In the genomic region with DNA sequence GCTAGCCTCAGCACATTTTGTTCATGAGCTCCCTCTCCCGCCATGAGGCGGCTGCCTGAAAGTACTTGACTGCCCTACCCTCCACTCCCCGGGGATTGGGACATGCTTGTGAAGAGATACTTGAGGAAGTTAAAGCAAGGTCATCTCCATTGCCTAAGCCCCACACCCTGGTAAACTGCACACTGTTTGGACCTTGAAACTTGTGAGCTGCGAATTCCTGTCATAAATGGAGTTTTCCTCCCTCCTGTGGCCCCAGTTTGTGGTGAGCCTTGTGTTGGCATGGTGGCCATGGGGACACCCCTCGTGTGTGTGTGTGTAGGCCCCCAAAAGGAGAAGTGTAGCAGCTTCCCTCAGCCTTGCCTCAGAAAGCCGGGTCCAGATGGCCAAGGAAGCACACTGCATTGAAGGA, we compare ENCODE assay signal across 11 cellular contexts.
A peak's percentile ranks its signal among the peaks of the same experiment; 100 is the strongest.
DNase-seq lines count a peak whose midpoint lies in the region; ATAC-seq, FAIRE-seq and TF ChIP-seq lines count a peak whose summit lies in the region.
"Had no signal": no experiment of that assay in that cellular context is flagged by ENCODE, and none has a peak within 500 bp of the region (broad histone marks: within the 10 kb centered on the region; RNA-seq: fewer than 3 reads in every experiment).

No MANE protein-coding gene starts in this region.

- no peaks in the 10 kb centered on the region for H3K27me3 ChIP-seq in astrocyte (ENCODE audit: insufficient read depth, low read length)
- no peaks in the 10 kb centered on the region for H3K27me3 ChIP-seq in left lung
- no peaks in the 10 kb centered on the region for H3K27me3 ChIP-seq in small intestine (ENCODE audit: control insufficient read depth in 2 of 2, insufficient read depth in 2 of 2, low read length in 2 of 2)

- H3K4me1 ChIP-seq in astrocyte (ENCODE audit: insufficient read depth, low read length) (peaks cover 37% of the 10 kb centered on the region), left lung (peaks cover 40 to 81% of the 10 kb centered on the region in 2 donors), small intestine (ENCODE audit: control insufficient read depth in 2 of 2, insufficient read depth in 1 of 2, low read depth in 1 of 2, low read length in 1 of 2) (peaks cover 0 to 14% of the 10 kb centered on the region in 2 donors)

- peak overlapping the region; percentile 28 for H3K4me2 ChIP-seq in astrocyte (ENCODE audit: low read length)

- H3K9me3 ChIP-seq in astrocyte (ENCODE audit: insufficient read depth, low read depth, low read length) (no peaks in the 10 kb centered on the region), left lung (no peaks in the 10 kb centered on the region), small intestine (ENCODE audit: control insufficient read depth, low read depth) (no peaks in the 10 kb centered on the region)

- peak overlapping the region; percentile 20 for H3K27ac Mint-ChIP-seq in astrocyte (ENCODE audit: unreplicated experiment)
- H3K27ac Mint-ChIP-seq in natural killer cell treated with Interleukin-12 subunit alpha and Interleukin-12 subunit beta and Interleukin-15 and Interleukin-18, amount 100 ng/mL, for 72 hours: no peak overlapping the region

- no peaks in the 10 kb centered on the region for H4K20me1 ChIP-seq in astrocyte (ENCODE audit: insufficient read depth, low read length)

- no peak overlapping the region for H3K9ac ChIP-seq in astrocyte (ENCODE audit: low read length)

- H3K4me3 ChIP-seq in astrocyte (ENCODE audit: insufficient read depth, low read depth, low read length) (no peak overlapping the region), left lung (no peak overlapping the region), small intestine (ENCODE audit: low read depth in 1 of 2, low read length in 2 of 2) (no peak overlapping the region)

- no peaks in the 10 kb centered on the region for H3K79me2 ChIP-seq in astrocyte (ENCODE audit: insufficient read depth, low read length)

- H3K27me3 Mint-ChIP-seq in astrocyte (ENCODE audit: low read depth, unreplicated experiment): peaks cover 3% of the 10 kb centered on the region
- no peaks in the 10 kb centered on the region for H3K27me3 Mint-ChIP-seq in natural killer cell treated with Interleukin-12 subunit alpha and Interleukin-12 subunit beta and Interleukin-15 and Interleukin-18, amount 100 ng/mL, for 72 hours

- no peaks in the 10 kb centered on the region for H3K36me3 Mint-ChIP-seq in astrocyte (ENCODE audit: low read depth, unreplicated experiment)
- no peaks in the 10 kb centered on the region for H3K36me3 Mint-ChIP-seq in natural killer cell treated with Interleukin-12 subunit alpha and Interleukin-12 subunit beta and Interleukin-15 and Interleukin-18, amount 100 ng/mL, for 72 hours

- H3K9me3 Mint-ChIP-seq in astrocyte (ENCODE audit: unreplicated experiment): no peaks in the 10 kb centered on the region
- peaks cover 3% of the 10 kb centered on the region for H3K9me3 Mint-ChIP-seq in natural killer cell treated with Interleukin-12 subunit alpha and Interleukin-12 subunit beta and Interleukin-15 and Interleukin-18, amount 100 ng/mL, for 72 hours

- no peak overlapping the region for H3K4me3 Mint-ChIP-seq in astrocyte (ENCODE audit: unreplicated experiment)
- H3K4me3 Mint-ChIP-seq in natural killer cell treated with Interleukin-12 subunit alpha and Interleukin-12 subunit beta and Interleukin-15 and Interleukin-18, amount 100 ng/mL, for 72 hours: no peak overlapping the region

- H2AFZ ChIP-seq in astrocyte (ENCODE audit: low read depth, low read length): peak overlapping the region; percentile 6

- H3K4me1 Mint-ChIP-seq in astrocyte (ENCODE audit: low read depth, unreplicated experiment): peaks cover 52% of the 10 kb centered on the region
- H3K4me1 Mint-ChIP-seq in natural killer cell treated with Interleukin-12 subunit alpha and Interleukin-12 subunit beta and Interleukin-15 and Interleukin-18, amount 100 ng/mL, for 72 hours (ENCODE audit: low read depth in 2 of 2): peaks cover 25 to 28% of the 10 kb centered on the region in 2 donors

- H3K27ac ChIP-seq in astrocyte (ENCODE audit: low read depth, low read length): no peak overlapping the region
- peak overlapping the region; percentile 76 to 88 for H3K27ac ChIP-seq in left lung
- H3K27ac ChIP-seq in small intestine (ENCODE audit: low read depth in 1 of 2, low read length in 1 of 2): peak overlapping the region in 1 of 2 donors; percentile 65

- DNase-seq in Kasumi-1 (lab: John Stamatoyannopoulos, UW): peak; percentile 77 to 78
- no peak for DNase-seq in astrocyte (ENCODE audit: low read depth)
- peak; percentile 82 to 90 for DNase-seq in left lung
- DNase-seq in small intestine: peak; percentile 56
- no peak for DNase-seq in natural killer cell treated with Interleukin-12 subunit alpha and Interleukin-12 subunit beta and Interleukin-15 and Interleukin-18, amount 100 ng/mL, for 72 hours (ENCODE audit: low spot score)
- no peak for DNase-seq in HT-29 (ENCODE audit: low spot score)
- DNase-seq: activated CD4-positive, alpha-beta T cell treated with anti-CD3 and anti-CD28 coated beads for 48 hours; DND-41; NCI-H345 had no signal

- TF ChIP-seq CTCF in astrocyte (IDR thresholded peaks at IDR 0.05; ENCODE audit: insufficient read depth, low read depth, low read length): no peak
- no peak for TF ChIP-seq CTCF in left lung (IDR thresholded peaks at IDR 0.05)

- H3K36me3 ChIP-seq in astrocyte (ENCODE audit: insufficient read depth, low read length): no peaks in the 10 kb centered on the region
- H3K36me3 ChIP-seq in left lung: no peaks in the 10 kb centered on the region
- no peaks in the 10 kb centered on the region for H3K36me3 ChIP-seq in small intestine (ENCODE audit: control insufficient read depth in 2 of 2, insufficient read depth in 2 of 2, low read length in 2 of 2)

- 56 to 65% (median 59%) methylated on average over 6 of the region's 6 CpGs for WGBS in small intestine, 3 donors

- intact Hi-C loops in left lung (cut with DNase I): loop anchor here in 1 of 2 donors (10.0 kb wide), 2 partner anchors 397 to 463 kb away; a partner anchor contains a TSS

- FAIRE-seq in astrocyte (lab: Jason Lieb, UNC) (no peak), small intestine (lab: Jason Lieb, UNC) (no peak)

- ATAC-seq in left lung (peak; percentile 89), HG02840 (IDR thresholded peaks at IDR 0.05; ENCODE audit: low FRiP score, unreplicated experiment) (no peak), GM18909 (IDR thresholded peaks at IDR 0.05; ENCODE audit: poor library complexity, unreplicated experiment) (no peak)
- ATAC-seq in natural killer cell treated with Interleukin-12 subunit alpha and Interleukin-12 subunit beta and Interleukin-15 and Interleukin-18, amount 100 ng/mL, for 72 hours: no peak

Comparison
In these comparisons a context has a peak if more than half of its experiments do, and no peak if none do; other contexts are left out.
1. DNase-seq: peak in Kasumi-1 (2 of 2), left lung (2 of 2) and small intestine (single experiment); none in astrocyte (single experiment), natural killer cell treated with Interleukin-12 subunit alpha and Interleukin-12 subunit beta and Interleukin-15 and Interleukin-18, amount 100 ng/mL, for 72 hours (single experiment) and HT-29 (single experiment).